8 cellular contexts compared by ENCODE assay signal in the genomic region with DNA sequence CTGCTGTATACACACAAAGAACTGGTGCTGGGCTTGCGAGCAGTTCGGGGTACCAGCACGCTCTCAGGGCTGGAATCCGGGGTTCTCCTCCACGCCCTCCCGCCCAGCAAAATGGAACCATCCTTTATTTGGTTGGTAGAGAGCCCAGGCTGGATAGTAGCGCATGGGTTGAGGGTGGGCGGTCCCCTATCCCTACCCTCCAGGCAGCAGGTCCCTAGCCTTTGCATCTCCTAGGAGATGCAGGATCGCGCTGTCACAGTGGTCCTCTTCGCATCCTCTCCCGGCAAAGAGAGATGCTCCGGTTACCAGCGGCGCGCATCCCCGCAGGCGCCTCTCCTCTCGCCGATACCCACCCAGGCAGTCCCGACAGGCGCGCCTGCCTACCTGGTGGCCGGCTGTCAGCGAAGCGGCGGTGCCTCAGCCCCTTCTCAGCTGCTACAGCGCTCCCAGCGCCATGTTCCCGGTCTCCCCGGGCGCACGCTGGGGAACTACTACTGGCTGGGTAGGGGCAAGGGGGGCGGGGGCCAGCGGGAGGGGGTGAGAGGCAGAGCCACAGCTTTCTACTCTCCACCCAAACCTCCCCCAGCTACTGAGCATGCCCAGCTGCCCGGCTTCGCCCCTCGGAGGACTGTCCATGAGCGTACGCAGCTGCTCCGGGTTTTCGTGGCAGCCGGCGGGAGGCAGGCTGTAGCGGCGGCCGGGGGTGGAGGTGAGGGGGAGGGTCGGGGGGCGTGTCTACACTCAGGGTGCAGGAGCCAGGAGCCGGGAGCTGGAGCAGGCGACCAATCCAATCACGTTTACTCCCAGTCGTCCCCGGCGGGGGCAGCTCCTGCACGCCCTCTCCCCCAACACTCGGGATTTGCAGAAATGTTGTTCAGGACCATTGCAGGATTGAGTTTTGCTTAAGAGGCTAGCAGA. TPM values are rescaled to one million over a fixed set of nuclear protein-coding genes. Genes with fewer than 3 reads are reported as not detected.
DNase-seq lines count a peak whose midpoint lies in the region; ATAC-seq and TF ChIP-seq lines count a peak whose summit lies in the region.

A gene (minus strand): TSS at position 699 of the 918 bp plus-strand sequence. CDS start 194,748 bp downstream, outside the sequence.

- DNase-seq in DMS79 (lab: John Stamatoyannopoulos, UW) (peak; percentile 74), NCI-H2107 (lab: John Stamatoyannopoulos, UW) (peak; percentile 76), cerebellar cortex (ENCODE audit: low spot score) (peak; percentile 89), kidney glomerular epithelial cell (lab: John Stamatoyannopoulos, UW) (peak; percentile 38), upper lobe of left lung (peak; percentile 68 to 82), uterus (no peak), NOMO-1 treated with dmso at 0.1 percent for 144 hours (lab: John Stamatoyannopoulos, UW; ENCODE audit: unreplicated experiment) (no peak)
- no peak for DNase-seq in activated CD4-positive, alpha-beta T cell treated with anti-CD3 and anti-CD28 coated beads for 1 hour

- TF ChIP-seq POLR2A in upper lobe of left lung (IDR thresholded peaks at IDR 0.05) (no peak), uterus (IDR thresholded peaks at IDR 0.05) (no peak)

- H3K4me1 ChIP-seq in upper lobe of left lung (peaks cover 0 to 19% (median 4%) of the 10 kb centered on the region in 4 donors), uterus (no peaks in the 10 kb centered on the region)

- peaks cover 0 to 4% (median 0%) of the 10 kb centered on the region in 4 donors for H3K27me3 ChIP-seq in upper lobe of left lung
- H3K27me3 ChIP-seq in uterus = peaks cover 0 to 5% of the 10 kb centered on the region in 2 donors

- no peak for TF ChIP-seq CTCF in upper lobe of left lung (IDR thresholded peaks at IDR 0.05)
- TF ChIP-seq CTCF in uterus (IDR thresholded peaks at IDR 0.05) = no peak

- 3 to 8% methylated on average over 30 to 41 of the region's 57 CpGs for WGBS in upper lobe of left lung, 2 donors

- H3K27ac ChIP-seq in upper lobe of left lung (no peak within 1 kb of the TSS), uterus (no peak within 1 kb of the TSS)

- TF ChIP-seq EP300 in upper lobe of left lung (IDR thresholded peaks at IDR 0.05) = no peak

- H3K9me3 ChIP-seq in upper lobe of left lung = peaks cover 0 to 9% (median 0%) of the 10 kb centered on the region in 4 donors
- H3K9me3 ChIP-seq in uterus = no peaks in the 10 kb centered on the region

- H3K4me3 ChIP-seq in upper lobe of left lung = peak within 1 kb of the TSS in 3 of 4 donors; percentile 37 to 48 (median 43)
- no peak within 1 kb of the TSS for H3K4me3 ChIP-seq in uterus

- H3K36me3 ChIP-seq in upper lobe of left lung (no peaks in the 10 kb centered on the region), uterus (no peaks in the 10 kb centered on the region)

- intact Hi-C loops in uterus (cut with DNase I; ENCODE audit: low total_unique reads) = no loop called here

- peak; percentile 57 to 83 for ATAC-seq in upper lobe of left lung (ENCODE audit: low FRiP score in 2 of 2)

RNA-seq across cellular contexts. Expression of the gene that starts here (rescaled TPM):
- total RNA-seq in upper lobe of left lung (under 1 TPM in 4 of 6 donors, not detected in 2; 0.17 to 0.30 (median 0.23) TPM), uterus (under 1 TPM in 1 of 4 donors, not detected in 3; 0.07 TPM)

Comparison
In these comparisons a context has a peak if more than half of its experiments do, and no peak if none do; other contexts are left out.
1. Peak in DNase-seq, ATAC-seq and H3K4me3 ChIP-seq in upper lobe of left lung; RNA of the gene not detected or under 1 TPM.
2. DNase-seq: peak in DMS79 (single experiment), NCI-H2107 (single experiment), cerebellar cortex (single experiment) and kidney glomerular epithelial cell (single experiment); none in activated CD4-positive, alpha-beta T cell treated with anti-CD3 and anti-CD28 coated beads for 1 hour (single experiment), uterus (0 of 2) and NOMO-1 treated with dmso at 0.1 percent for 144 hours (single experiment).